In the genomic region with DNA sequence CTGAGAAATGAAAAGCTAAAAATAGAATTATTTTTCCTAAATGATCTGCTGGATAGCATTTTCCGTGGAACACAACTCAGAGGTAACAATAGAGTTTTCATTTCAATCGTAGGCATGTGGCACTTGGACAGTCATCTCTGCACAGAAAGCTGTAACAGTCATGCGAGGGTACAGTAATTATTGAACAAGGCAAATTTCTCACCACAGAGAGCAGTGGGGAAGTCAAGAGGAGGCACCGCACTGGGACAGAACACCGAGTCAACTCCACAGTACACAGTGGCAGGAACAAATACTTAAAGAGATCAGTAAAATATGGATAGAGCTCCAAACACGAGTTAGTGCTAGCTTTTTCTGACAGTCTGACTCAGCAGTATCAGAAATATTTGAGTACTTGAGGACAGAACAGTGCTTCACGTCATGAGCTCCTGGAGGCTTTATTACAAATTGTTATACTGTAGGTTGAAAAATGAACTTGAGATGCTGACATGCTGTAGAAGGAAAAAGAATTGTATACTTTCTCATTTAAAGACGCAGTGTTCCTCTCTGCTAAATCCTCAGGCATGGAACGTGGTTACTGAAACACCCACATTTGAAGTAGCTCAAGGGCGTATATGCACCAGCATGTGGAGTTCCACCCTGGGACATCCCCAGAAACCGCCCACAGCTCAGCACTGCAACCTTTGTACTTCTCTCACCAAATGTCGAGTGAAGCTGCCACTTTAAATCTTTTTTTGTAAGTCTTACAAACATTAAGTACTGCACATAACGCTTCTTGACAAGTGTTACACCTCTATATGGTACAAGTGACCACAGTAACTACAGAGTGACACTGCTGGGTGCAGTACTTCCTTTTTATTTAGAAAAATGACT, we compare ENCODE assay signal across 12 cellular contexts. TPM values are rescaled to one million over a fixed set of nuclear protein-coding genes. Genes with fewer than 3 reads are reported as not detected.
DNase-seq lines count a peak whose midpoint lies in the region; ATAC-seq and TF ChIP-seq lines count a peak whose summit lies in the region.
"Had no signal": no experiment of that assay in that cellular context is flagged by ENCODE, and none has a peak within 500 bp of the region (broad histone marks: within the 10 kb centered on the region; RNA-seq: fewer than 3 reads in every experiment).

No MANE protein-coding gene starts in this region.

- H3K27me3 Mint-ChIP-seq in activated naive CD8-positive, alpha-beta T cell treated with anti-CD3 and anti-CD28 coated beads, Interleukin-2, amount 50 U/mL, for 24 hours, result no peaks in the 10 kb centered on the region

- peaks cover 78% of the 10 kb centered on the region for H3K36me3 Mint-ChIP-seq in activated naive CD8-positive, alpha-beta T cell treated with anti-CD3 and anti-CD28 coated beads, Interleukin-2, amount 50 U/mL, for 24 hours (ENCODE audit: low read depth)

- in situ Hi-C loops in GM13976 (cut with MboI; ENCODE audit: low sequenced_read_pairs, unreplicated experiment), result no loop called here

- peak overlapping the region; percentile 52 for H3K27ac Mint-ChIP-seq in activated naive CD8-positive, alpha-beta T cell treated with anti-CD3 and anti-CD28 coated beads, Interleukin-2, amount 50 U/mL, for 24 hours

- no peak overlapping the region for H3K4me3 ChIP-seq in Jurkat, Clone E6-1 (ENCODE audit: low read length)
- H3K4me3 ChIP-seq: GM23248, ovary had no signal

- ATAC-seq in activated naive CD8-positive, alpha-beta T cell treated with anti-CD3 and anti-CD28 coated beads, Interleukin-2, amount 50 U/mL, for 24 hours, result peak; percentile 70
- ATAC-seq in GM21381 (IDR thresholded peaks at IDR 0.05; ENCODE audit: unreplicated experiment) (no peak), HG03135 (IDR thresholded peaks at IDR 0.05; ENCODE audit: unreplicated experiment) (no peak)

- H3K4me3 Mint-ChIP-seq in activated naive CD8-positive, alpha-beta T cell treated with anti-CD3 and anti-CD28 coated beads, Interleukin-2, amount 50 U/mL, for 24 hours, result no peak overlapping the region

- no peaks in the 10 kb centered on the region for H3K9me3 Mint-ChIP-seq in activated naive CD8-positive, alpha-beta T cell treated with anti-CD3 and anti-CD28 coated beads, Interleukin-2, amount 50 U/mL, for 24 hours

- DNase-seq in GM13976 (ENCODE audit: low spot score) (peak; percentile 69), HuH-7.5 (ENCODE audit: low spot score) (no peak), NCI-H1436 (lab: John Stamatoyannopoulos, UW) (no peak)
- DNase-seq in Jurkat, Clone E6-1 (ENCODE audit: low read depth, low spot score), result peak; percentile 43
- DNase-seq in activated naive CD8-positive, alpha-beta T cell treated with anti-CD3 and anti-CD28 coated beads, Interleukin-2, amount 50 U/mL, for 24 hours, result peak; percentile 52
- DNase-seq in stimulated activated CD4-positive, alpha-beta T cell treated with anti-CD3 and anti-CD28 coated beads, Interleukin-1b, Interleukin-23, amount 100 ng/mL, for 48 hours, result peak; percentile 74
- DNase-seq: amygdala, DMS79, GM23248, ovary had no signal

- TF ChIP-seq CTCF in GM13976 (IDR thresholded peaks at IDR 0.05; ENCODE audit: borderline replicate concordance, control extremely low read depth, extremely low read depth, insufficient read depth, missing control alignments), result no peak

- peaks cover 74% of the 10 kb centered on the region for H3K4me1 Mint-ChIP-seq in activated naive CD8-positive, alpha-beta T cell treated with anti-CD3 and anti-CD28 coated beads, Interleukin-2, amount 50 U/mL, for 24 hours

RNA-seq across cellular contexts. Expression of gene YPEL1, which starts 27.4 kb away (rescaled TPM):
- polyA plus RNA-seq in Jurkat, Clone E6-1 (2012; ENCODE audit: insufficient read depth, insufficient read length), result 33.5 TPM

Comparison
In these comparisons a context has a peak if more than half of its experiments do, and no peak if none do; other contexts are left out.
1. DNase-seq: peak in GM13976 (single experiment), Jurkat, Clone E6-1 (single experiment), activated naive CD8-positive, alpha-beta T cell treated with anti-CD3 and anti-CD28 coated beads, Interleukin-2, amount 50 U/mL, for 24 hours (single experiment) and stimulated activated CD4-positive, alpha-beta T cell treated with anti-CD3 and anti-CD28 coated beads, Interleukin-1b, Interleukin-23, amount 100 ng/mL, for 48 hours (single experiment); none in HuH-7.5 (single experiment) and NCI-H1436 (single experiment).